In the genomic region with DNA sequence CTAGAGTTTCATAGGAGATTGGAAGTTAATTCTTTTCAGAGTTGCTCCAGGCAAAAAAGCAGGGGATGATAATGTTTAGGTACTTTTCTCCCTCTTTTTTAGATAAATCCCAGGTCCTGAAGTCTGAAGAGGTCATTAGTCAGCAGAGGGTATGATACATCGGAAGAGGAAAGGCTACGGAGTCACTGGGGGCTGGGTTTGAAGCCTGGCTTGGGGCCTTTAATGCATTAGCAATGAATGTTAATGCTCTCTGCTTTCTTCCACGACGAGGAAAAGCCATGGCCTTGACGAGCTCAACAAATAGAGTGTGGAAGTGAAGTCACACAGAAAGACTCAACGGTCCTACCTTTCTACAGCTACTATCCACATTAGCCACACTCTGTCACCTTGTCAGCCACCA, we compare ENCODE assay signal across 15 cellular contexts.
A peak's percentile ranks its signal among the peaks of the same experiment; 100 is the strongest.
DNase-seq lines count a peak whose midpoint lies in the region; TF ChIP-seq lines count a peak whose summit lies in the region.
"Had no signal": no experiment of that assay in that cellular context is flagged by ENCODE, and none has a peak within 500 bp of the region (broad histone marks: within the 10 kb centered on the region; RNA-seq: fewer than 3 reads in every experiment).

No MANE protein-coding gene starts in this region.

- peak overlapping the region; percentile 81 for H3K27ac Mint-ChIP-seq in HFFc6
- H3K27ac Mint-ChIP-seq: H9 had no signal

- in situ Hi-C loops in KBM-7 (cut with MboI; ENCODE audit: low pct_unique_long_range_greater_than_20kb, low sequenced_read_pairs), result no loop called here

- peak; percentile 22 for DNase-seq in AG20443 (ENCODE audit: low spot score)
- DNase-seq in HFFc6, result no peak
- DNase-seq in amniotic epithelial cell (ENCODE audit: low read depth), result peak; percentile 18
- DNase-seq in foreskin fibroblast, result peak; percentile 37
- DNase-seq in KBM-7, result no peak
- DNase-seq in activated gamma-delta T cell (lab: John Stamatoyannopoulos, UW), result no peak
- DNase-seq in anterior cingulate cortex (lab: John Stamatoyannopoulos, UW), result no peak
- DNase-seq: H9, NCI-H1048, NCI-H1436 treated with DMSO at 0.1 percent for 48 hours, NCI-H2081, NCI-H510A treated with DMSO at 0.1 percent for 48 hours, NCI-H82, Right ventricle myocardium superior had no signal

- TF ChIP-seq CTCF in HFFc6 (IDR thresholded peaks at IDR 0.05), result no peak
- no peak for TF ChIP-seq CTCF in foreskin fibroblast (IDR thresholded peaks at IDR 0.05; ENCODE audit: low read depth, low read length)

- H3K27me3 Mint-ChIP-seq in HFFc6 (ENCODE audit: insufficient read depth), result no peaks in the 10 kb centered on the region

- peak overlapping the region; percentile 52; the same call in 1 of the 2 replicates for H3K4me3 Mint-ChIP-seq in HFFc6
- H3K4me3 Mint-ChIP-seq: H9 had no signal

- H3K4me1 Mint-ChIP-seq in HFFc6 (ENCODE audit: low read depth), result peaks cover 43% of the 10 kb centered on the region

- no peaks in the 10 kb centered on the region for H3K9me3 Mint-ChIP-seq in HFFc6
- H3K9me3 Mint-ChIP-seq: H9 had no signal

- no peaks in the 10 kb centered on the region for H3K36me3 Mint-ChIP-seq in HFFc6 (ENCODE audit: low read depth)

- no peak overlapping the region for H3K4me3 ChIP-seq in foreskin fibroblast (ENCODE audit: low read depth in 1 of 2, low read length in 2 of 2)
- H3K4me3 ChIP-seq: SK-N-MC had no signal

Comparison
In these comparisons a context has a peak if more than half of its experiments do, and no peak if none do; other contexts are left out.
1. DNase-seq: peak in AG20443 (single experiment), amniotic epithelial cell (single experiment) and foreskin fibroblast (2 of 2); none in HFFc6 (single experiment), KBM-7 (single experiment), activated gamma-delta T cell (single experiment) and anterior cingulate cortex (0 of 58).